Comparison of ENCODE assay signal across 8 cellular contexts in the genomic region with DNA sequence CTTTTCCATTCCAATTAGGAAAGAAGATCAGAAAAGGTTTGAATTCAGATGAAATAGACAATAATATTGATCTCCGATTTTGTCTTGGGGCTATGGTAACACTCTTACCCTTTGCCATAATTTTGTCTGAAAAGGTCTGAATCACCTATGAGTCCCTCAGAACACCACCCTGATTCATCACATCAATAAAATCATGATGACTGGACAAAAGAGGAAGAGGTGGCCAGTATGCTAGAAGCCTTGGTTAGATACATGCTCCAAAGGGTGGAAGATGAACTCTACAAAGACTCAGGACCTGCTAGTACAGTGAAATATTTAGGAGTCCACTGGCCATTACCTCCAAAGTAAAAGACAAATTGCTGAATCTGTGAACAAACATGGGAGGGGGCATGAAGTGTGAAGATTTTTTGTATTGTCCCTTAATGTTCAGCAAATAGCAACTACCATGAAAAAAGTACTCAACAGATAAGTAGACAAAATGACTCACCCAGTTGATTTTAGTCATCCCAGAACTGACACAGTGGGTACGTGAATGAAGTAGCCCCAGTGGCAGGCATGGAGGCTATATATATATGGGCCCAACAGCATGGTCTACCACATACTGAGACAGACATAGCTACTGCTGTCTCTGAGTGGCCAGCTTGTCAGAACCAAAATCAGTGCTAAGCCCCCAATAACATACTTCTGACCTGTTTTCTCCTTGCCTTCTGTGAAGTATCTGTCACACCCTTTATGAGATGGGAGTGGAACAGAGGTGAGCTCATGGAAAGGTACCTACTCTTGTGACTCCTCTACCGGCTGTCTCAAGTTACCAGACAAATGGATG. TPM values are rescaled to one million over a fixed set of nuclear protein-coding genes. Genes with fewer than 3 reads are reported as not detected.
A peak's percentile ranks its signal among the peaks of the same experiment; 100 is the strongest.
DNase-seq lines count a peak whose midpoint lies in the region; ATAC-seq, FAIRE-seq and TF ChIP-seq lines count a peak whose summit lies in the region.

No MANE protein-coding gene starts in this region.

- no peaks in the 10 kb centered on the region for H3K4me1 Mint-ChIP-seq in activated naive CD8-positive, alpha-beta T cell treated with anti-CD3 and anti-CD28 coated beads, Interleukin-2, amount 10 ng/mL, durations not matched to agents 7 days and 5 days

- no peaks in the 10 kb centered on the region for H3K9me3 ChIP-seq in effector memory CD4-positive, alpha-beta T cell (ENCODE audit: control insufficient read depth, low read length)
- H3K9me3 ChIP-seq in pancreas: no peaks in the 10 kb centered on the region

- ATAC-seq in GM21423 (IDR thresholded peaks at IDR 0.05; ENCODE audit: unreplicated experiment) (peak; percentile 88), HG03565 (IDR thresholded peaks at IDR 0.05; ENCODE audit: unreplicated experiment) (peak; percentile 90), pancreas (no peak)
- ATAC-seq in activated naive CD8-positive, alpha-beta T cell treated with anti-CD3 and anti-CD28 coated beads, Interleukin-2, amount 10 ng/mL, durations not matched to agents 7 days and 5 days (ENCODE audit: low read depth): peak; percentile 50

- DNase-seq in DMS53 (lab: John Stamatoyannopoulos, UW) (peak; percentile 90), epidermal melanocyte (ENCODE audit: insufficient read length, low spot score) (no peak), pancreas (no peak), SW 1271 (lab: John Stamatoyannopoulos, UW) (no peak)
- DNase-seq in activated naive CD8-positive, alpha-beta T cell treated with anti-CD3 and anti-CD28 coated beads, Interleukin-2, amount 10 ng/mL, durations not matched to agents 7 days and 5 days: no peak
- DNase-seq in effector memory CD4-positive, alpha-beta T cell: no peak

- no peak overlapping the region for H3K27ac Mint-ChIP-seq in activated naive CD8-positive, alpha-beta T cell treated with anti-CD3 and anti-CD28 coated beads, Interleukin-2, amount 10 ng/mL, durations not matched to agents 7 days and 5 days

- H3K4me3 ChIP-seq in effector memory CD4-positive, alpha-beta T cell (ENCODE audit: insufficient read depth, low read depth, low read length, poor library complexity, severe bottlenecking): no peak overlapping the region
- no peak overlapping the region for H3K4me3 ChIP-seq in pancreas

- no peak for TF ChIP-seq CTCF in pancreas (IDR thresholded peaks at IDR 0.05)

- H3K4me3 Mint-ChIP-seq in activated naive CD8-positive, alpha-beta T cell treated with anti-CD3 and anti-CD28 coated beads, Interleukin-2, amount 10 ng/mL, durations not matched to agents 7 days and 5 days: no peak overlapping the region

- H3K9me3 Mint-ChIP-seq in activated naive CD8-positive, alpha-beta T cell treated with anti-CD3 and anti-CD28 coated beads, Interleukin-2, amount 10 ng/mL, durations not matched to agents 7 days and 5 days: no peaks in the 10 kb centered on the region

- POLR2A ChIA-PET in activated naive CD8-positive, alpha-beta T cell treated with anti-CD3 and anti-CD28 coated beads, Interleukin-2, amount 10 ng/mL, durations not matched to agents 7 days and 5 days (lab: Charles Lee): no interaction called here

- no peaks in the 10 kb centered on the region for H3K4me1 ChIP-seq in effector memory CD4-positive, alpha-beta T cell (ENCODE audit: control insufficient read depth, insufficient read depth, low read length, poor library complexity, severe bottlenecking)
- H3K4me1 ChIP-seq in pancreas: peaks cover 6 to 15% (median 13%) of the 10 kb centered on the region in 3 donors

- intact Hi-C loops in pancreas (cut with DNase I): no loop called here

- no peak for FAIRE-seq in pancreas (lab: Jason Lieb, UNC)

- no peaks in the 10 kb centered on the region for H3K36me3 ChIP-seq in effector memory CD4-positive, alpha-beta T cell (ENCODE audit: control insufficient read depth, insufficient read depth, low read length)
- no peaks in the 10 kb centered on the region for H3K36me3 ChIP-seq in pancreas

- H3K27me3 ChIP-seq in effector memory CD4-positive, alpha-beta T cell (replicated peaks; ENCODE audit: control insufficient read depth, insufficient read depth, low read length, poor library complexity, severe bottlenecking): no peaks in the 10 kb centered on the region
- no peaks in the 10 kb centered on the region for H3K27me3 ChIP-seq in pancreas

- 94% methylated on average over 3 of the region's 3 CpGs for WGBS in pancreas, 2 donors

- H3K36me3 Mint-ChIP-seq in activated naive CD8-positive, alpha-beta T cell treated with anti-CD3 and anti-CD28 coated beads, Interleukin-2, amount 10 ng/mL, durations not matched to agents 7 days and 5 days: no peaks in the 10 kb centered on the region

- H3K27ac ChIP-seq in effector memory CD4-positive, alpha-beta T cell (ENCODE audit: insufficient read depth, low read length, poor library complexity, severe bottlenecking): no peak overlapping the region
- H3K27ac ChIP-seq in pancreas: no peak overlapping the region

- H3K27me3 Mint-ChIP-seq in activated naive CD8-positive, alpha-beta T cell treated with anti-CD3 and anti-CD28 coated beads, Interleukin-2, amount 10 ng/mL, durations not matched to agents 7 days and 5 days: peaks cover 2% of the 10 kb centered on the region

RNA-seq across cellular contexts. Expression of gene GLS, which starts 36.5 kb away (rescaled TPM):
- total RNA-seq in activated naive CD8-positive, alpha-beta T cell treated with anti-CD3 and anti-CD28 coated beads, Interleukin-2, amount 10 ng/mL, durations not matched to agents 7 days and 5 days: 100 to 1,000 TPM; 175 to 187 TPM
- 10 to 100 TPM; 30.4 to 84.4 (median 51.6) TPM for total RNA-seq in pancreas
- 10 to 100 TPM; 20.5 to 54.3 TPM for polyA plus RNA-seq in pancreas

Comparison
In these comparisons a context has a peak if more than half of its experiments do, and no peak if none do; other contexts are left out.
1. ATAC-seq: peak in GM21423 (single experiment), HG03565 (single experiment) and activated naive CD8-positive, alpha-beta T cell treated with anti-CD3 and anti-CD28 coated beads, Interleukin-2, amount 10 ng/mL, durations not matched to agents 7 days and 5 days (single experiment); none in pancreas (0 of 4).